Comparison of ENCODE assay signal across 8 cellular contexts in the genomic region with DNA sequence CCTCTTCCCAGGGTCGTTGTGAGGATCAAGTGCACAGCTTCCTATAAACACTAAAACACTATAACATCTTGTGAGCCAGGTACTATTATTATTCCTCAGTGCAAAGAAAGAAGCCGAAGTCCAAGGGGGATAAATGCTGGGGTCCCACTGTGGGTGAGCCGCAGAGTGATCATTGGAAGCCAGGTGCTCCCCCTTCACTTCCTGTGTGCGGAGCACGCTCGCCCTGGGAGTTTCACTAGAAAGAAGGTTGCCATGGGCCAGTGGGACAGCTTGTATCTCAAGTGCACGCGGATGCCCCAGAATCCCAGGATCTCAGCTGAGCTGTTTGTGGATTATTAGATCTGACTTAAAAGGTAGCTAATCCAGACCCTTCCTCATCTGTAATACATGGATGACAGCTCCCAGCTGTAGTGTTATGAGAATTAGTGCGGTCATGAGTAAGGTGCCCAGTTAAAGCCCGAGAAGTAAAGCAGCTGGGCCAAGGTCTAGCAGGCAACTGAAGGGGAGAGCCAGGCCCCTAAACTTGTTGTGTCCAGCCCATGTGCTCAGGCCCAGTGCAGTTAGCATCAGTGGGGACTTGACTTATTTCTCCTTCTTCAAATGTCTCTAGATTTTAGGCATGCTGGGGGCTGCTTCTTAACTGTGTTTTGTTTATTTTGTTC. TPM values are rescaled to one million over a fixed set of nuclear protein-coding genes. Genes with fewer than 3 reads are reported as not detected.
DNase-seq lines count a peak whose midpoint lies in the region; ATAC-seq and TF ChIP-seq lines count a peak whose summit lies in the region.

No MANE protein-coding gene starts in this region.

- H3K79me2 ChIP-seq in PC-9 (ENCODE audit: low read depth) = peaks cover 28% of the 10 kb centered on the region

- peak overlapping the region; percentile 98 for H3K27ac Mint-ChIP-seq in activated naive CD8-positive, alpha-beta T cell

- intact Hi-C loops in PC-9 (cut with micrococcal nuclease; ENCODE audit: unreplicated experiment) = loop anchor here (10.0 kb wide), 1 partner anchor 153 kb away; the partner anchor contains the start of gene DDX17
- intact Hi-C loops in posterior vena cava (cut with DNase I) = no loop called here

- no peaks in the 10 kb centered on the region for H3K27me3 Mint-ChIP-seq in activated naive CD8-positive, alpha-beta T cell

- DNase-seq in PC-9 (peak; percentile 40 to 47), posterior vena cava (ENCODE audit: low spot score) (no peak), hippocampal formation (lab: John Stamatoyannopoulos, UW) (no peak)
- peak; percentile 27 for DNase-seq in stimulated activated CD4-positive, alpha-beta T cell treated with anti-CD3 and anti-CD28 coated beads, Interleukin-12 subunit alpha, Interleukin-12 subunit beta, amount 100 ng/mL, for 4 hours

- TF ChIP-seq CTCF in PC-9 (conservative IDR thresholded peaks at IDR 0.05) = no peak

- H2AFZ ChIP-seq in PC-9 = peak overlapping the region; percentile 97

- POLR2A ChIA-PET in PC-9 (lab: Charles Lee; ENCODE audit: unreplicated experiment) = interaction anchor here (0.6 kb wide), 1 partner anchor 760 kb away, joined by 5 read pairs; no protein-coding TSS in a partner anchor

- no peaks in the 10 kb centered on the region for H3K9me3 Mint-ChIP-seq in activated naive CD8-positive, alpha-beta T cell (ENCODE audit: low read depth)

- peaks cover 15% of the 10 kb centered on the region for H3K4me1 Mint-ChIP-seq in activated naive CD8-positive, alpha-beta T cell (ENCODE audit: low read depth)

- peaks cover 24% of the 10 kb centered on the region; the same call in 1 of the 2 replicates for H3F3A ChIP-seq in PC-9 (ENCODE audit: insufficient read depth, low read depth)

- H3K4me3 Mint-ChIP-seq in activated naive CD8-positive, alpha-beta T cell = peak overlapping the region; percentile 94

- peaks cover 11 to 22% (median 17%) of the 10 kb centered on the region in 10 experiments for H3K4me1 ChIP-seq in BLaER1 treated with 17β-estradiol and CSF1 and Interleukin-3, amounts not matched to agents 10 nM and 100 nM
- H3K4me1 ChIP-seq in PC-9 (replicated peaks; ENCODE audit: insufficient read depth) (peaks cover 13% of the 10 kb centered on the region; the same call in 1 of the 2 replicates), iPS-18a (ENCODE audit: control insufficient read depth, low read depth, low read length) (peaks cover 8% of the 10 kb centered on the region)

- H3K9me2 ChIP-seq in PC-9 (ENCODE audit: insufficient read depth) = no peaks in the 10 kb centered on the region

- H3K27me3 ChIP-seq in BLaER1 treated with 17β-estradiol and CSF1 and Interleukin-3, amounts not matched to agents 10 nM and 100 nM = no peaks in the 10 kb centered on the region
- H3K27me3 ChIP-seq in PC-9 (ENCODE audit: insufficient read depth, low read depth) (no peaks in the 10 kb centered on the region), iPS-18a (ENCODE audit: control insufficient read depth, insufficient read depth, low read length) (no peaks in the 10 kb centered on the region)

- 0 out of 22 replicates have a peak, but pooled peaks cover 0 to 4% (median 0%) of the 10 kb centered on the region in 11 experiments for H4K20me1 ChIP-seq in BLaER1 treated with 17β-estradiol and CSF1 and Interleukin-3, amounts not matched to agents 10 nM and 100 nM
- no peaks in the 10 kb centered on the region for H4K20me1 ChIP-seq in PC-9 (ENCODE audit: insufficient read depth)

- H3K9ac ChIP-seq in BLaER1 treated with 17β-estradiol and CSF1 and Interleukin-3, amounts not matched to agents 10 nM and 100 nM = peak overlapping the region; percentile 93 to 99 (median 97)
- H3K9ac ChIP-seq in iPS-18a (ENCODE audit: low read length) = peak overlapping the region; percentile 94

- CTCF ChIA-PET in PC-9 (lab: Charles Lee) = interaction anchor here (0.6 kb wide), 2 partner anchors 363 to 1152 kb away, joined by 3 read pairs; no protein-coding TSS in a partner anchor

- ATAC-seq in GM21526 (IDR thresholded peaks at IDR 0.05; ENCODE audit: low FRiP score, unreplicated experiment) = peak; percentile 31

- H3K36me3 Mint-ChIP-seq in activated naive CD8-positive, alpha-beta T cell = no peaks in the 10 kb centered on the region

- H3K27ac ChIP-seq in BLaER1 treated with 17β-estradiol and CSF1 and Interleukin-3, amounts not matched to agents 10 nM and 100 nM = peak overlapping the region in 10 of 11 experiments; percentile 96 to 99 (median 97); a peak in 20 of 22 replicates
- H3K27ac ChIP-seq in PC-9 (peak overlapping the region; percentile 49), iPS-18a (ENCODE audit: low read length) (no peak overlapping the region)

- no peaks in the 10 kb centered on the region for H3K9me3 ChIP-seq in BLaER1 treated with 17β-estradiol and CSF1 and Interleukin-3, amounts not matched to agents 10 nM and 100 nM (replicated peaks in 1 of 11)
- H3K9me3 ChIP-seq in PC-9 (ENCODE audit: insufficient read depth, low read depth) (no peaks in the 10 kb centered on the region), iPS-18a (ENCODE audit: control insufficient read depth, low read depth, low read length) (no peaks in the 10 kb centered on the region)

- H3K4me2 ChIP-seq in BLaER1 treated with 17β-estradiol and CSF1 and Interleukin-3, amounts not matched to agents 10 nM and 100 nM = peak overlapping the region; percentile 90 to 99 (median 96)
- H3K4me2 ChIP-seq in PC-9 = peak overlapping the region; percentile 84

- peak overlapping the region; percentile 82 to 98 (median 86) for H3K4me3 ChIP-seq in BLaER1 treated with 17β-estradiol and CSF1 and Interleukin-3, amounts not matched to agents 10 nM and 100 nM
- H3K4me3 ChIP-seq in PC-9 (peak overlapping the region; percentile 80), iPS-18a (ENCODE audit: low read length) (peak overlapping the region; percentile 85)

- BruUV-seq in PC-9 (replicated peaks; lab: Mats Ljungman, UMichigan) = no TSS peak

- peaks cover 0 to 11% (median 6%) of the 10 kb centered on the region in 11 experiments; a peak in 11 of 22 replicates for H3K36me3 ChIP-seq in BLaER1 treated with 17β-estradiol and CSF1 and Interleukin-3, amounts not matched to agents 10 nM and 100 nM
- H3K36me3 ChIP-seq in PC-9 (ENCODE audit: low read depth) = peaks cover 6% of the 10 kb centered on the region; the same call in 1 of the 2 replicates
- no peaks in the 10 kb centered on the region for H3K36me3 ChIP-seq in iPS-18a (ENCODE audit: control insufficient read depth, low read depth, low read length)

RNA-seq across cellular contexts. Expression of gene CBY1, which starts 0.9 kb away (rescaled TPM):
- 58.9 and 61.8 TPM in 2 replicates for total RNA-seq in PC-9 (2021)
- total RNA-seq in posterior vena cava = 10 to 100 TPM; 22.3 to 25.2 TPM

RNA-seq across cellular contexts. Expression of gene FAM227A, which starts 1.2 kb away (rescaled TPM):
- total RNA-seq in PC-9 (2021) (8.8 and 9.8 TPM in 2 replicates), posterior vena cava (under 1 TPM; 0.43 to 0.83 TPM)

RNA-seq across cellular contexts. Expression of gene TOMM22, which starts 24.4 kb away (rescaled TPM):
- total RNA-seq in PC-9 (2021) = 106 and 120 TPM in 2 replicates
- 10 to 100 TPM; 40.7 to 42.8 TPM for total RNA-seq in posterior vena cava

RNA-seq across cellular contexts. Expression of gene JOSD1, which starts 43.4 kb away (rescaled TPM):
- 102 and 110 TPM in 2 replicates for total RNA-seq in PC-9 (2021)
- 10 to 100 TPM; 45.0 to 48.3 TPM for total RNA-seq in posterior vena cava

RNA-seq across cellular contexts. Expression of gene GTPBP1, which starts 48.4 kb away (rescaled TPM):
- total RNA-seq in PC-9 (2021) = 79.3 and 94.7 TPM in 2 replicates
- total RNA-seq in posterior vena cava = 10 to 100 TPM; 29.8 to 34.3 TPM

Comparison
In these comparisons a context has a peak if more than half of its experiments do, and no peak if none do; other contexts are left out.
1. DNase-seq: peak in PC-9 (2 of 2) and stimulated activated CD4-positive, alpha-beta T cell treated with anti-CD3 and anti-CD28 coated beads, Interleukin-12 subunit alpha, Interleukin-12 subunit beta, amount 100 ng/mL, for 4 hours (single experiment); none in posterior vena cava (single experiment) and hippocampal formation (0 of 2).
2. Peak in every context shown above with its lines, with median percentiles within 50 percentile points of each other: H3K4me3 ChIP-seq.